Comparison of ENCODE assay signal across 9 cellular contexts in the genomic region with DNA sequence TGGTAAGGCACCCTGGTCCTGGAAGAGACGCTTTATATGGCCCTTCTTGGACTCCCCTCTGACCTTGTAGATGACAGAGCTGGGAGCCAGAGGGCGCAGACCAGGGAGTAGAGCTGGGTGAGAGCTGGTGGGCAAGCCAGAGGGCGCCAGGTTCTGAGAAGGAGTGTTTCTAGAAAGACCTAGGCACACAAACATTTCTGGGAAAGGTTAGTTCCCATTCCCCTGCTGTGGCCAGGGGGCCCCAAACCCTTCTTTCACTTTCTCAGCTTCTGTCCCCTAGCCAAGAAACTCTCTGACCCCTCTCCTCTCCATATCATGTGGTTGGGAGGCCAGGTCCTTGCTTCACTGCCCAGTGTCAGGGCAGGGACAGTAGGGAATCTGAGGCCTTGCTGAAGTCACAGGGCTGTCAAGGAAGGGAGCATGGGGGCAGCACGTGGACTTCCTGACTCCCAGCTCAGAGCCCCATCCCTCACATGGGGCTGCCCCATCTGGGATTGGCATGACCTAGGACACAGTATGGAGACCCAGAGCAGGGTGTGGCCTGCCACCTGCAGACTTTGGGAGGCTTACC. TPM values are rescaled to one million over a fixed set of nuclear protein-coding genes. Genes with fewer than 3 reads are reported as not detected.
DNase-seq lines count a peak whose midpoint lies in the region; ATAC-seq and FAIRE-seq lines count a peak whose summit lies in the region.
"Had no signal": no experiment of that assay in that cellular context is flagged by ENCODE, and none has a peak within 500 bp of the region (broad histone marks: within the 10 kb centered on the region; RNA-seq: fewer than 3 reads in every experiment).

No MANE protein-coding gene starts in this region.

- peak overlapping the region; percentile 53 to 86 (median 79) for H3K4me3 Mint-ChIP-seq in immature natural killer cell
- H3K4me3 Mint-ChIP-seq in stimulated activated memory B cell treated with anti-CD40 and anti-IgM and Interleukin-4, amounts not matched to agents 10 μg/mL and 1 μg/mL and 100 μg/mL, for 72 hours, result no peak overlapping the region

- no peaks in the 10 kb centered on the region for H3K9me3 Mint-ChIP-seq in immature natural killer cell
- no peaks in the 10 kb centered on the region for H3K9me3 Mint-ChIP-seq in stimulated activated memory B cell treated with anti-CD40 and anti-IgM and Interleukin-4, amounts not matched to agents 10 μg/mL and 1 μg/mL and 100 μg/mL, for 72 hours

- ATAC-seq in stimulated activated memory B cell treated with anti-CD40 and anti-IgM and Interleukin-4, amounts not matched to agents 10 μg/mL and 1 μg/mL and 100 μg/mL, for 72 hours, result no peak
- no peak for ATAC-seq in GM21367 (IDR thresholded peaks at IDR 0.05; ENCODE audit: unreplicated experiment)

- no peak for FAIRE-seq in HTR-8/SVneo (lab: Jason Lieb, UNC)

- H3K4me1 Mint-ChIP-seq in immature natural killer cell, result peaks cover 78 to 83% of the 10 kb centered on the region in 2 donors
- peaks cover 59% of the 10 kb centered on the region for H3K4me1 Mint-ChIP-seq in stimulated activated memory B cell treated with anti-CD40 and anti-IgM and Interleukin-4, amounts not matched to agents 10 μg/mL and 1 μg/mL and 100 μg/mL, for 72 hours

- H3K27me3 Mint-ChIP-seq in immature natural killer cell (ENCODE audit: low read depth in 3 of 3), result peaks cover 0 to 8% (median 2%) of the 10 kb centered on the region in 3 donors
- H3K27me3 Mint-ChIP-seq in stimulated activated memory B cell treated with anti-CD40 and anti-IgM and Interleukin-4, amounts not matched to agents 10 μg/mL and 1 μg/mL and 100 μg/mL, for 72 hours, result no peaks in the 10 kb centered on the region

- peak overlapping the region; percentile 81 to 94 (median 90) for H3K27ac Mint-ChIP-seq in immature natural killer cell
- H3K27ac Mint-ChIP-seq in stimulated activated memory B cell treated with anti-CD40 and anti-IgM and Interleukin-4, amounts not matched to agents 10 μg/mL and 1 μg/mL and 100 μg/mL, for 72 hours, result peak overlapping the region; percentile 87

- peak; percentile 40 for DNase-seq in NK-92 treated with Interleukin-12 subunit alpha and Interleukin-12 subunit beta, amount 100 ng/mL, for 24 hours (lab: John Stamatoyannopoulos, UW)
- DNase-seq in NK-92 (lab: John Stamatoyannopoulos, UW; ENCODE audit: unreplicated experiment) (no peak), immature natural killer cell (no peak), mesenteric fat pad (ENCODE audit: low spot score) (no peak), HTR-8/SVneo (ENCODE audit: insufficient read length, low spot score) (no peak)
- peak; percentile 84 for DNase-seq in activated CD8-positive, alpha-beta memory T cell treated with anti-CD3 and anti-CD28 coated beads, Interleukin-2, amount 50 U/mL, for 48 hours
- DNase-seq: esophagus squamous epithelium had no signal

- peaks cover 0 to 4% (median 0%) of the 10 kb centered on the region in 3 donors for H3K36me3 Mint-ChIP-seq in immature natural killer cell
- peaks cover 11% of the 10 kb centered on the region for H3K36me3 Mint-ChIP-seq in stimulated activated memory B cell treated with anti-CD40 and anti-IgM and Interleukin-4, amounts not matched to agents 10 μg/mL and 1 μg/mL and 100 μg/mL, for 72 hours

RNA-seq across cellular contexts. Expression of a gene that starts 3.6 kb away (rescaled TPM):
- 10 to 100 TPM; 18.3 to 54.9 (median 29.7) TPM for polyA plus RNA-seq in immature natural killer cell
- 15.5 TPM for total RNA-seq in mesenteric fat pad

RNA-seq across cellular contexts. Expression of a gene that starts 5.3 kb away (rescaled TPM):
- polyA plus RNA-seq in immature natural killer cell, result 10 to 100 TPM in 2 of 3 donors, 1 to 10 TPM in 1; 8.8 to 28.8 (median 11.5) TPM
- 8.9 TPM for total RNA-seq in mesenteric fat pad

RNA-seq across cellular contexts. Expression of a gene that starts 38.7 kb away (rescaled TPM):
- 10 to 100 TPM in 1 of 3 donors, 1 to 10 TPM in 2; 4.5 to 23.2 (median 7.3) TPM for polyA plus RNA-seq in immature natural killer cell
- total RNA-seq in mesenteric fat pad, result 56.2 TPM

RNA-seq across cellular contexts. Expression of a gene that starts 44.1 kb away (rescaled TPM):
- polyA plus RNA-seq in immature natural killer cell, result 10 to 100 TPM; 57.2 to 92.0 (median 91.2) TPM
- total RNA-seq in mesenteric fat pad, result 44.7 TPM

Comparison
In these comparisons a context has a peak if more than half of its experiments do, and no peak if none do; other contexts are left out.
1. DNase-seq: peak in NK-92 treated with Interleukin-12 subunit alpha and Interleukin-12 subunit beta, amount 100 ng/mL, for 24 hours (single experiment) and activated CD8-positive, alpha-beta memory T cell treated with anti-CD3 and anti-CD28 coated beads, Interleukin-2, amount 50 U/mL, for 48 hours (single experiment); none in NK-92 (single experiment), immature natural killer cell (0 of 3), mesenteric fat pad (single experiment) and HTR-8/SVneo (single experiment).